ENCODE assay signal across 36 cellular contexts in the genomic region with DNA sequence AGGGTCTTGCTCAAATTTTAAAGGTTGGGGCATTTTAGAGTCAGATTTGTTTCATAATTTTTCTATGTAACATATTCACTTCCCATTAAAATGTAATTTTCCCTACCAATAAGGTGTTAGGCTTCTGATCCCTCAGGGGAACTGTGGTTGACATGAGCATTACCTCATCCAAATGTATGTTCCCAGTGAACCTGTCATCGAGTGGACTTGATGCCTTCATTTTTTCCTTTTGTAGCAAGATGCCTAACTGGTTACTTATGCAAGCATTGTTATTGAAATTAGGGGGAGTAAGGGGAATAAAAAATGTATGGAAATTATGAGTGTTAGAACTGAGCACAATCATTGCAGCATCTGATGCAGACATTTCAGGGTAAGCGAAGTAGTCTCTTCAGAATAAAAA.
"Had no signal": no experiment of that assay in that cellular context is flagged by ENCODE, and none has a peak within 500 bp of the region (broad histone marks: within the 10 kb centered on the region; RNA-seq: fewer than 3 reads in every experiment).

No MANE protein-coding gene starts in this region.

- H3K36me3 ChIP-seq: adrenal gland, brain microvascular endothelial cell, breast epithelium, cardiac muscle cell had no signal

- FAIRE-seq: astrocyte, TTC549 had no signal

- H3K27ac ChIP-seq: adrenal gland, body of pancreas, brain microvascular endothelial cell, breast epithelium, cardiac muscle cell, VCaP had no signal

- H3K4me1 ChIP-seq: adrenal gland, body of pancreas, breast epithelium had no signal

- H3K9me3 ChIP-seq: adrenal gland, body of pancreas, breast epithelium had no signal

- ATAC-seq: activated CD8-positive, alpha-beta T cell treated with anti-CD3 and anti-CD28 coated beads for 36 hours; activated naive CD4-positive, alpha-beta T cell treated with anti-CD3 and anti-CD28 coated beads, Interleukin-2, amount 50 U/mL, for 72 hours; activated T-cell treated with anti-CD3 and anti-CD28 coated beads, Interleukin-2, amount 50 U/mL, for 4 hours; activated T-cell treated with anti-CD3 and anti-CD28 coated beads, Interleukin-2, amount 50 U/mL, for 72 hours; activated T-helper 17 cell treated with anti-CD3 and anti-CD28 coated beads, Interleukin-2, amount 50 U/mL, for 72 hours; body of pancreas had no signal

- DNase-seq: activated B cell treated with CpG ODN at 0.5 μM for 24 hours; activated CD4-positive, alpha-beta memory T cell treated with anti-CD3 and anti-CD28 coated beads for 36 hours; activated CD4-positive, alpha-beta T cell treated with anti-CD3 and anti-CD28 coated beads for 4 hours; activated CD4-positive, alpha-beta T cell treated with anti-CD3 and anti-CD28 coated beads, Interleukin-2, amount 10 ng/mL, durations not matched to agents 24 days and 14 days; activated CD4-positive, alpha-beta T cell treated with anti-CD3 and anti-CD28 coated beads, Interleukin-2, amount 50 U/mL, for 1 hour; activated CD4-positive, alpha-beta T cell treated with anti-CD3 and anti-CD28 coated beads, Interleukin-2, amount 50 U/mL, for 4 hours; activated CD4-positive, CD25-positive, alpha-beta regulatory T cell treated with anti-CD3 and anti-CD28 coated beads, Interleukin-2, amount 50 U/mL, for 72 hours; activated CD8-positive, alpha-beta memory T cell treated with anti-CD3 and anti-CD28 coated beads, Interleukin-2, amount 50 U/mL, for 4 hours; activated CD8-positive, alpha-beta T cell treated with anti-CD3 and anti-CD28 coated beads for 36 hours; activated effector memory CD4-positive, alpha-beta T cell treated with anti-CD3 and anti-CD28 coated beads, Interleukin-2, amount 50 U/mL, for 16 hours; activated gamma-delta T cell treated with Interleukin-2 at 50 U/mL for 16 hours; activated naive CD4-positive, alpha-beta T cell; activated naive CD4-positive, alpha-beta T cell treated with anti-CD3 and anti-CD28 coated beads for 36 hours; activated naive CD4-positive, alpha-beta T cell treated with anti-CD3 and anti-CD28 coated beads, Interleukin-2, amount 50 U/mL, for 16 hours; activated naive CD8-positive, alpha-beta T cell treated with anti-CD3 and anti-CD28 coated beads for 36 hours; activated T-cell treated with anti-CD3 and anti-CD28 coated beads for 4 hours; activated T-cell treated with anti-CD3 and anti-CD28 coated beads, Interleukin-2, amount 50 U/mL, for 1 hour; activated T-cell treated with anti-CD3 and anti-CD28 coated beads, Interleukin-2, amount 50 U/mL, for 4 hours; activated T-cell treated with anti-CD3 and anti-CD28 coated beads, Interleukin-2, amount 50 U/mL, for 72 hours; adrenal gland; amniotic stem cell; aorta; body of pancreas; brain microvascular endothelial cell; caudate nucleus; cerebellar nuclear complex; T-helper 1 cell; T-helper 2 cell; T-helper 9 cell had no signal

- H3K27me3 ChIP-seq: adrenal gland, body of pancreas, brain microvascular endothelial cell, breast epithelium, cardiac muscle cell had no signal

- H3K4me3 ChIP-seq: adrenal gland, body of pancreas, breast epithelium, cardiac muscle cell had no signal
